In genomic region chr15:96625251-96625650, GRCh38 we compare ENCODE assay signal across 25 cellular contexts.
DNase-seq lines count a peak whose midpoint lies in the region; ATAC-seq lines count a peak whose summit lies in the region.
"Had no signal": no experiment of that assay in that cellular context is flagged by ENCODE, and none has a peak within 500 bp of the region (broad histone marks: within the 10 kb centered on the region; RNA-seq: fewer than 3 reads in every experiment).

No MANE protein-coding gene starts in this region.

- H4K91ac ChIP-seq in mesenchymal stem cell (ENCODE audit: low read length): no peak overlapping the region

- no peak overlapping the region for H2BK120ac ChIP-seq in mesenchymal stem cell (ENCODE audit: low read depth, low read length)

- H3K18ac ChIP-seq in mesenchymal stem cell (ENCODE audit: low read depth in 1 of 2, low read length in 2 of 2): no peak overlapping the region

- H3K4me3 ChIP-seq in MG63 (no peak overlapping the region), mesenchymal stem cell (ENCODE audit: insufficient read depth in 1 of 2, low read depth in 1 of 2, low read length in 2 of 2) (no peak overlapping the region)
- H3K4me3 ChIP-seq: K562, PC-9 had no signal

- no peak for ATAC-seq in GM19395 (IDR thresholded peaks at IDR 0.05; ENCODE audit: unreplicated experiment)
- ATAC-seq: K562 had no signal

- H2AFZ ChIP-seq in mesenchymal stem cell (ENCODE audit: low read depth, low read length): no peak overlapping the region
- H2AFZ ChIP-seq: PC-9 had no signal

- peak; percentile 52 for DNase-seq in NCI-H82 (lab: John Stamatoyannopoulos, UW)
- DNase-seq in NCI-H82 treated with DMSO at 0.1 percent for 48 hours (lab: John Stamatoyannopoulos, UW; ENCODE audit: unreplicated experiment): no peak
- DNase-seq in MG63: peak; percentile 17
- DNase-seq in mesenchymal stem cell: peak; percentile 8
- no peak for DNase-seq in Kasumi-1 (lab: John Stamatoyannopoulos, UW)
- no peak for DNase-seq in DMS79 (lab: John Stamatoyannopoulos, UW)
- DNase-seq in effector CD4-positive, alpha-beta T cell: no peak
- DNase-seq: ACHN, Calu3, DMS153, GF-D8, NCI-H1092 treated with DMSO at 0.1 percent for 48 hours, NCI-H1436, NCI-H1930, NCI-H2107, NCI-H446, NCI-H524 treated with DMSO at 0.1 percent for 48 hours, NCI-H774, PC-9, RPMI8226, SHP77, T-helper 1 cell had no signal

- H3K23ac ChIP-seq in mesenchymal stem cell (ENCODE audit: low read length in 2 of 2): no peak overlapping the region

- no peak overlapping the region for H3K14ac ChIP-seq in mesenchymal stem cell (ENCODE audit: low read length in 2 of 2)

- no peak overlapping the region for H3K9ac ChIP-seq in mesenchymal stem cell (ENCODE audit: low read length)

- H3K4me2 ChIP-seq in mesenchymal stem cell (ENCODE audit: low read length, poor library complexity, severe bottlenecking): no peak overlapping the region
- H3K4me2 ChIP-seq: PC-9 had no signal

- no peak overlapping the region for H4K8ac ChIP-seq in mesenchymal stem cell (ENCODE audit: low read length)

- H3K79me1 ChIP-seq in mesenchymal stem cell (replicated peaks; ENCODE audit: low read length, poor library complexity, severe bottlenecking): no peaks in the 10 kb centered on the region

- H2BK5ac ChIP-seq in mesenchymal stem cell (ENCODE audit: low read depth, low read length, poor library complexity, severe bottlenecking): no peak overlapping the region

- H3K9me3 ChIP-seq in MG63: no peaks in the 10 kb centered on the region
- no peaks in the 10 kb centered on the region for H3K9me3 ChIP-seq in mesenchymal stem cell (ENCODE audit: control insufficient read depth, low read length)

- no peaks in the 10 kb centered on the region for H3K4me1 ChIP-seq in mesenchymal stem cell (ENCODE audit: control insufficient read depth, insufficient read depth, low read depth, low read length)

- H3K36me3 ChIP-seq in MG63 (no peaks in the 10 kb centered on the region), mesenchymal stem cell (ENCODE audit: control insufficient read depth in 1 of 2, insufficient read depth in 2 of 2, low read depth in 1 of 2, low read length in 2 of 2) (no peaks in the 10 kb centered on the region)

- no peak overlapping the region for H3K27ac ChIP-seq in mesenchymal stem cell (ENCODE audit: low read length, poor library complexity, severe bottlenecking)
- H3K27ac ChIP-seq: 22Rv1, PC-9 had no signal

- H2BK12ac ChIP-seq in mesenchymal stem cell (ENCODE audit: low read length in 2 of 2): no peak overlapping the region

- no peak overlapping the region for H2AK5ac ChIP-seq in mesenchymal stem cell (ENCODE audit: low read length, severe bottlenecking)

- H3K27me3 ChIP-seq in MG63: no peaks in the 10 kb centered on the region
- no peaks in the 10 kb centered on the region for H3K27me3 ChIP-seq in mesenchymal stem cell (ENCODE audit: control insufficient read depth in 1 of 2, insufficient read depth in 1 of 2, low read length in 2 of 2)

- 62% methylated on average over 3 of the region's 4 CpGs for WGBS in mesenchymal stem cell

- H3K4ac ChIP-seq in mesenchymal stem cell (ENCODE audit: low read depth in 1 of 2, low read length in 2 of 2): no peak overlapping the region

- no peak overlapping the region for H2BK15ac ChIP-seq in mesenchymal stem cell (ENCODE audit: low read depth, poor library complexity, severe bottlenecking)

Comparison
In these comparisons a context has a peak if more than half of its experiments do, and no peak if none do; other contexts are left out.
1. DNase-seq: peak in NCI-H82 (single experiment), MG63 (single experiment) and mesenchymal stem cell (single experiment); none in NCI-H82 treated with DMSO at 0.1 percent for 48 hours (single experiment), Kasumi-1 (0 of 2), DMS79 (single experiment) and effector CD4-positive, alpha-beta T cell (single experiment).